9 cellular contexts compared by ENCODE assay signal in genomic region chr4:42150653-42151567, GRCh38. TPM values are rescaled to one million over a fixed set of nuclear protein-coding genes. Genes with fewer than 3 reads are reported as not detected.
DNase-seq lines count a peak whose midpoint lies in the region; ATAC-seq and TF ChIP-seq lines count a peak whose summit lies in the region.
"Had no signal": no experiment of that assay in that cellular context is flagged by ENCODE, and none has a peak within 500 bp of the region (broad histone marks: within the 10 kb centered on the region; RNA-seq: fewer than 3 reads in every experiment).

No MANE protein-coding gene starts in this region.

- peak overlapping the region; percentile 86 for H3K56ac ChIP-seq in mesendoderm (ENCODE audit: low read length)

- no CpG with 5 or more reads among the region's 89 CpGs for WGBS in mesendoderm (ENCODE audit: extremely low coverage, insufficient coverage, low lambda C conversion rate)

- peak overlapping the region; percentile 55 for H3K4me3 Mint-ChIP-seq in Caco-2 (ENCODE audit: unreplicated experiment)
- H3K4me3 Mint-ChIP-seq in activated CD8-positive, alpha-beta T cell treated with anti-CD3 and anti-CD28 coated beads for 36 hours = peak overlapping the region; percentile 76

- ATAC-seq in HG03108 (IDR thresholded peaks at IDR 0.05; ENCODE audit: unreplicated experiment) (peak; percentile 29), GM18861 (IDR thresholded peaks at IDR 0.05; ENCODE audit: unreplicated experiment) (no peak)
- no peak for ATAC-seq in activated CD8-positive, alpha-beta T cell treated with anti-CD3 and anti-CD28 coated beads for 36 hours

- POLR2A ChIA-PET in Caco-2 (lab: Charles Lee) = no interaction called here
- POLR2A ChIA-PET in activated CD8-positive, alpha-beta T cell treated with anti-CD3 and anti-CD28 coated beads for 36 hours (lab: Charles Lee) = no interaction called here

- H3K4ac ChIP-seq in mesendoderm (ENCODE audit: low read depth, low read length) = no peak overlapping the region

- no peaks in the 10 kb centered on the region for H3K4me1 Mint-ChIP-seq in Caco-2 (ENCODE audit: low read depth, unreplicated experiment)
- peaks cover 14% of the 10 kb centered on the region for H3K4me1 Mint-ChIP-seq in activated CD8-positive, alpha-beta T cell treated with anti-CD3 and anti-CD28 coated beads for 36 hours (ENCODE audit: low read depth)

- no peaks in the 10 kb centered on the region for H3K36me3 Mint-ChIP-seq in Caco-2 (ENCODE audit: insufficient read depth, unreplicated experiment)
- H3K36me3 Mint-ChIP-seq in activated CD8-positive, alpha-beta T cell treated with anti-CD3 and anti-CD28 coated beads for 36 hours (ENCODE audit: low read depth) = no peaks in the 10 kb centered on the region

- peak overlapping the region; percentile 39 for H3K23ac ChIP-seq in mesendoderm (ENCODE audit: low read length)

- peaks cover 22% of the 10 kb centered on the region for H3K9me3 Mint-ChIP-seq in Caco-2 (ENCODE audit: unreplicated experiment)
- H3K9me3 Mint-ChIP-seq in activated CD8-positive, alpha-beta T cell treated with anti-CD3 and anti-CD28 coated beads for 36 hours = no peaks in the 10 kb centered on the region

- intact Hi-C loops in Caco-2 (cut with micrococcal nuclease; ENCODE audit: unreplicated experiment) = no loop called here
- intact Hi-C loops in activated CD8-positive, alpha-beta T cell treated with anti-CD3 and anti-CD28 coated beads for 36 hours (cut with micrococcal nuclease) = no loop called here

- H3K4me3 ChIP-seq in Caco-2 (ENCODE audit: low read depth, low read length) (no peak overlapping the region), mesendoderm (ENCODE audit: low read length) (peak overlapping the region; percentile 60)

- no TSS peak for BruUV-seq in Caco-2 (replicated peaks; lab: Mats Ljungman, UMichigan)

- H3K9me3 ChIP-seq in Caco-2 = no peaks in the 10 kb centered on the region

- peak overlapping the region; percentile 97 for H3K4me2 ChIP-seq in mesendoderm (ENCODE audit: low read length)

- H4K8ac ChIP-seq in mesendoderm (ENCODE audit: low read depth, low read length) = no peak overlapping the region

- CTCF ChIA-PET in Caco-2 (lab: Charles Lee) = no interaction called here
- CTCF ChIA-PET in activated CD8-positive, alpha-beta T cell treated with anti-CD3 and anti-CD28 coated beads for 36 hours (lab: Charles Lee) = no interaction called here

- no peak overlapping the region for H3K27ac Mint-ChIP-seq in Caco-2 (ENCODE audit: unreplicated experiment)
- H3K27ac Mint-ChIP-seq in activated CD8-positive, alpha-beta T cell treated with anti-CD3 and anti-CD28 coated beads for 36 hours = no peak overlapping the region

- H3K27me3 Mint-ChIP-seq in Caco-2 (ENCODE audit: insufficient read depth, unreplicated experiment) = peaks cover 3% of the 10 kb centered on the region
- peaks cover 45% of the 10 kb centered on the region for H3K27me3 Mint-ChIP-seq in activated CD8-positive, alpha-beta T cell treated with anti-CD3 and anti-CD28 coated beads for 36 hours

- peak overlapping the region; percentile 64 for H3K9ac ChIP-seq in mesendoderm (ENCODE audit: low read length)

- no peak overlapping the region for H2BK120ac ChIP-seq in mesendoderm (ENCODE audit: low read depth, low read length)

- H4K5ac ChIP-seq in mesendoderm (ENCODE audit: low read length) = no peak overlapping the region

- H3K36me3 ChIP-seq in Caco-2 (ENCODE audit: control insufficient read depth, insufficient read depth, low read length) = no peaks in the 10 kb centered on the region
- no peaks in the 10 kb centered on the region for H3K36me3 ChIP-seq in mesendoderm (ENCODE audit: control insufficient read depth, insufficient read depth, low read length)

- no peaks in the 10 kb centered on the region for H3K4me1 ChIP-seq in Caco-2
- no peaks in the 10 kb centered on the region for H3K4me1 ChIP-seq in mesendoderm (ENCODE audit: control insufficient read depth, low read depth, low read length)

- H2AK5ac ChIP-seq in mesendoderm (ENCODE audit: low read length) = no peak overlapping the region

- no peak for TF ChIP-seq CTCF in Caco-2 (IDR thresholded peaks at IDR 0.05; ENCODE audit: insufficient read depth in 1 of 2, low read depth in 1 of 2, low read length in 1 of 2, severe bottlenecking in 1 of 2, unreplicated experiment in 1 of 2)
- no peak for TF ChIP-seq CTCF in activated CD8-positive, alpha-beta T cell treated with anti-CD3 and anti-CD28 coated beads for 36 hours (IDR thresholded peaks at IDR 0.05)

- H3K18ac ChIP-seq in mesendoderm (ENCODE audit: low read length) = no peak overlapping the region

- no peaks in the 10 kb centered on the region for H3K79me1 ChIP-seq in mesendoderm (ENCODE audit: low read length)

- DNase-seq in Caco-2 (no peak), mesendoderm (peak; percentile 42), hippocampal formation (lab: John Stamatoyannopoulos, UW) (no peak), T-helper 9 cell (no peak)
- DNase-seq in activated CD8-positive, alpha-beta T cell treated with anti-CD3 and anti-CD28 coated beads for 36 hours = no peak

- H3K79me2 ChIP-seq in mesendoderm (ENCODE audit: control insufficient read depth, insufficient read depth, low read length) = peaks cover 8% of the 10 kb centered on the region

- H3K27me3 ChIP-seq in Caco-2 (replicated peaks; ENCODE audit: control insufficient read depth, insufficient read depth, low read length) (no peaks in the 10 kb centered on the region), mesendoderm (ENCODE audit: insufficient read depth, low read length, poor library complexity) (peaks cover 3% of the 10 kb centered on the region)

- no peak overlapping the region for H2BK15ac ChIP-seq in mesendoderm (replicated peaks; ENCODE audit: low read depth)

- TF ChIP-seq POLR2A in GM19099 (IDR thresholded peaks at IDR 0.05; ENCODE audit: extremely low read depth, insufficient read length, low read depth) = peak; percentile 33

- no peak overlapping the region for H2BK5ac ChIP-seq in mesendoderm (ENCODE audit: low read length)

- no peak overlapping the region for H3K27ac ChIP-seq in mesendoderm (ENCODE audit: low read depth, low read length)

RNA-seq across cellular contexts. Expression of gene BEND4, which starts 1.5 kb away (rescaled TPM):
- not detected in 2 replicates for total RNA-seq in Caco-2 (2022)
- total RNA-seq in activated CD8-positive, alpha-beta T cell treated with anti-CD3 and anti-CD28 coated beads for 36 hours = 1 to 10 TPM; 1.1 to 1.6 TPM
- 5.4 TPM for polyA plus RNA-seq in mesendoderm (2013, experiment 1 of 2)
- 5.5 TPM for polyA plus RNA-seq in mesendoderm (2013, experiment 2 of 2)
- total RNA-seq: fibroblast of villous mesenchyme had no signal
